Comparison of ENCODE assay signal across 1 cellular context in genomic region chr13:113157206-113157928, GRCh38.
TF ChIP-seq lines count a peak whose summit lies in the region.

No MANE protein-coding gene starts in this region.

TF ChIP-seq in GM23338, 12 proteins besides CTCF, POLR2A, EP300 and RAD21:
- TF ChIP-seq ETS1 (IDR thresholded peaks at IDR 0.05) = no peak
TF ChIP-seq in GM23338: peak in this region for 0.
